ENCODE assay signal across 8 cellular contexts in genomic region chr6:37353761-37354525, GRCh38. TPM values are rescaled to one million over a fixed set of nuclear protein-coding genes. Genes with fewer than 3 reads are reported as not detected.
DNase-seq lines count a peak whose midpoint lies in the region; ATAC-seq and TF ChIP-seq lines count a peak whose summit lies in the region.

A gene with protein sequence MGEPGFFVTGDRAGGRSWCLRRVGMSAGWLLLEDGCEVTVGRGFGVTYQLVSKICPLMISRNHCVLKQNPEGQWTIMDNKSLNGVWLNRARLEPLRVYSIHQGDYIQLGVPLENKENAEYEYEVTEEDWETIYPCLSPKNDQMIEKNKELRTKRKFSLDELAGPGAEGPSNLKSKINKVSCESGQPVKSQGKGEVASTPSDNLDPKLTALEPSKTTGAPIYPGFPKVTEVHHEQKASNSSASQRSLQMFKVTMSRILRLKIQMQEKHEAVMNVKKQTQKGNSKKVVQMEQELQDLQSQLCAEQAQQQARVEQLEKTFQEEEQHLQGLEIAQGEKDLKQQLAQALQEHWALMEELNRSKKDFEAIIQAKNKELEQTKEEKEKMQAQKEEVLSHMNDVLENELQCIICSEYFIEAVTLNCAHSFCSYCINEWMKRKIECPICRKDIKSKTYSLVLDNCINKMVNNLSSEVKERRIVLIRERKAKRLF (plus strand): TSS chr6:37353983. CDS start chr6:37354165, 182 bp downstream.

- no peaks in the 10 kb centered on the region for H3K27me3 Mint-ChIP-seq in natural killer cell treated with Interleukin-12 subunit alpha and Interleukin-12 subunit beta and Interleukin-15 and Interleukin-18, amount 100 ng/mL, for 72 hours

- peak; percentile 81 for TF ChIP-seq POLR2A in Raji (IDR thresholded peaks at IDR 0.05; ENCODE audit: insufficient read depth, low read depth, low read length)

- peak; percentile 97 for DNase-seq in Daoy (ENCODE audit: low read depth)
- peak; percentile 95 for DNase-seq in GM23248
- DNase-seq in LHCN-M2 (ENCODE audit: low read depth), result peak; percentile 79
- peak; percentile 84 for DNase-seq in activated T-helper 9 cell treated with anti-CD3 and anti-CD28 coated beads, Interleukin-2, amount 50 U/mL, for 16 hours (ENCODE audit: low read depth)
- DNase-seq in fibroblast of pulmonary artery (ENCODE audit: low read depth), result peak; percentile 87
- peak; percentile 93 for DNase-seq in natural killer cell treated with Interleukin-12 subunit alpha and Interleukin-12 subunit beta and Interleukin-15 and Interleukin-18, amount 100 ng/mL, for 72 hours (ENCODE audit: low spot score)
- DNase-seq in stimulated activated naive CD4-positive, alpha-beta T cell treated with Interleukin-2 at 50 U/mL for 16 hours (lab: John Stamatoyannopoulos, UW), result peak; percentile 90

- no peaks in the 10 kb centered on the region for H4K20me1 ChIP-seq in GM23248 (ENCODE audit: insufficient read depth)

- in situ Hi-C loops in GM23248 (cut with MboI), result no loop called here

- peak within 1 kb of the TSS; percentile 77 to 93 for H3K27ac Mint-ChIP-seq in natural killer cell treated with Interleukin-12 subunit alpha and Interleukin-12 subunit beta and Interleukin-15 and Interleukin-18, amount 100 ng/mL, for 72 hours

- peak within 1 kb of the TSS; percentile 89 for H3K9ac ChIP-seq in GM23248

- peak within 1 kb of the TSS; percentile 91 for H3K4me2 ChIP-seq in GM23248 (ENCODE audit: unreplicated experiment)

- no peaks in the 10 kb centered on the region for H3K36me3 ChIP-seq in GM23248 (ENCODE audit: low read depth)

- H3K4me1 Mint-ChIP-seq in natural killer cell treated with Interleukin-12 subunit alpha and Interleukin-12 subunit beta and Interleukin-15 and Interleukin-18, amount 100 ng/mL, for 72 hours (ENCODE audit: low read depth in 2 of 2), result peaks cover 39 to 43% of the 10 kb centered on the region in 2 donors

- peak within 1 kb of the TSS; percentile 95 for H2AFZ ChIP-seq in GM23248

- peak within 1 kb of the TSS; percentile 28 for H3K27ac ChIP-seq in GM23248

- peak within 1 kb of the TSS; percentile 95 for H3K4me3 Mint-ChIP-seq in natural killer cell treated with Interleukin-12 subunit alpha and Interleukin-12 subunit beta and Interleukin-15 and Interleukin-18, amount 100 ng/mL, for 72 hours

- no peak for TF ChIP-seq CTCF in fibroblast of pulmonary artery (IDR thresholded peaks at IDR 0.05; ENCODE audit: low read length, missing control alignments)

- H3K4me1 ChIP-seq in GM23248 (ENCODE audit: insufficient read depth), result peaks cover 11% of the 10 kb centered on the region

- no peaks in the 10 kb centered on the region for H3K36me3 Mint-ChIP-seq in natural killer cell treated with Interleukin-12 subunit alpha and Interleukin-12 subunit beta and Interleukin-15 and Interleukin-18, amount 100 ng/mL, for 72 hours

- ATAC-seq in natural killer cell treated with Interleukin-12 subunit alpha and Interleukin-12 subunit beta and Interleukin-15 and Interleukin-18, amount 100 ng/mL, for 72 hours, result peak; percentile 97

- H3K9me2 ChIP-seq in GM23248 (ENCODE audit: insufficient read depth), result no peaks in the 10 kb centered on the region

- H3K4me3 ChIP-seq in GM23248 (peak within 1 kb of the TSS; percentile 81), fibroblast of pulmonary artery (replicated peaks; ENCODE audit: low read depth, low read length) (peak within 1 kb of the TSS; percentile 96)

- no peaks in the 10 kb centered on the region for H3F3A ChIP-seq in GM23248 (ENCODE audit: insufficient read depth)

- H3K27me3 ChIP-seq in GM23248 (replicated peaks; ENCODE audit: insufficient read depth), result no peaks in the 10 kb centered on the region

- no peaks in the 10 kb centered on the region for H3K9me3 ChIP-seq in GM23248 (ENCODE audit: low read depth)

- WGBS in GM23248 (ENCODE audit: low coverage in 1 of 2, low lambda C conversion rate in 2 of 2, missing lambda C conversion rate in 2 of 2), 2 experiments, result 0% methylated on average over 46 to 54 of the region's 54 CpGs

- H3K9me3 Mint-ChIP-seq in natural killer cell treated with Interleukin-12 subunit alpha and Interleukin-12 subunit beta and Interleukin-15 and Interleukin-18, amount 100 ng/mL, for 72 hours, result no peaks in the 10 kb centered on the region

- H3K79me2 ChIP-seq in GM23248 (ENCODE audit: insufficient read depth), result peaks cover 50% of the 10 kb centered on the region

RNA-seq across cellular contexts. Expression of the gene that starts here (rescaled TPM):
- 40.3 and 73.5 TPM in 2 replicates for total RNA-seq in Daoy (2014; rRNA removed; shearing (Covaris generic))
- 21.6 and 34.2 TPM in 2 replicates for total RNA-seq in GM23248 (2014; rRNA removed; shearing (Covaris generic))
- 19.3 and 19.7 TPM in 2 replicates for polyA plus RNA-seq in GM23248 (2016; fragmentation: Nextera tagmentation; extraction: Ambion mirVana)
- 16.6 and 23.6 TPM in 2 replicates for total RNA-seq in LHCN-M2 (2014; rRNA removed)
- 12.8 TPM for polyA plus RNA-seq in LHCN-M2 (2012)
- 10 to 100 TPM; 18.5 to 27.3 TPM for total RNA-seq in natural killer cell treated with Interleukin-12 subunit alpha and Interleukin-12 subunit beta and Interleukin-15 and Interleukin-18, amount 100 ng/mL, for 72 hours

Comparison
In these comparisons a context has a peak if more than half of its experiments do, and no peak if none do; other contexts are left out.
1. Peak in every context shown above with its lines: DNase-seq, ATAC-seq, H3K4me3 ChIP-seq and H3K27ac ChIP-seq.